ENCODE assay signal across 14 cellular contexts in genomic region chr1:94322696-94323095, GRCh38.
DNase-seq lines count a peak whose midpoint lies in the region; ATAC-seq and TF ChIP-seq lines count a peak whose summit lies in the region.
"Had no signal": no experiment of that assay in that cellular context is flagged by ENCODE, and none has a peak within 500 bp of the region (broad histone marks: within the 10 kb centered on the region; RNA-seq: fewer than 3 reads in every experiment).

No MANE protein-coding gene starts in this region.

- H3K27ac ChIP-seq in left ventricle myocardium inferior (replicated peaks) (peak overlapping the region; percentile 81), upper lobe of left lung (peak overlapping the region; percentile 13 to 76 (median 57))
- H3K27ac ChIP-seq: suprapubic skin had no signal

- no peak for TF ChIP-seq EP300 in upper lobe of left lung (IDR thresholded peaks at IDR 0.05)

- H3K4me1 Mint-ChIP-seq in WTC11, result peaks cover 52% of the 10 kb centered on the region
- H3K4me1 Mint-ChIP-seq in effector memory CD8-positive, alpha-beta T cell (ENCODE audit: low read depth in 2 of 2), result peaks cover 0 to 4% of the 10 kb centered on the region in 2 donors

- CTCF ChIA-PET in WTC11 (lab: Charles Lee), result no interaction called here

- no peak overlapping the region for H3K27ac Mint-ChIP-seq in WTC11
- no peak overlapping the region for H3K27ac Mint-ChIP-seq in effector memory CD8-positive, alpha-beta T cell

- WGBS in upper lobe of left lung, 2 donors, result 58 to 59% methylated on average over 5 of the region's 5 CpGs

- no peak for TF ChIP-seq POLR2A in upper lobe of left lung (IDR thresholded peaks at IDR 0.05)

- H3K36me3 ChIP-seq in left ventricle myocardium inferior (no peaks in the 10 kb centered on the region), kidney epithelial cell (ENCODE audit: control insufficient read depth, insufficient read depth, low read length) (no peaks in the 10 kb centered on the region), upper lobe of left lung (no peaks in the 10 kb centered on the region)
- H3K36me3 ChIP-seq: suprapubic skin had no signal

- POLR2A ChIA-PET in WTC11 (lab: Charles Lee), result no interaction called here

- H3K27me3 ChIP-seq in left ventricle myocardium inferior (ENCODE audit: low read depth) (no peaks in the 10 kb centered on the region), kidney epithelial cell (ENCODE audit: control insufficient read depth, insufficient read depth, low read length) (no peaks in the 10 kb centered on the region), upper lobe of left lung (no peaks in the 10 kb centered on the region)
- H3K27me3 ChIP-seq: suprapubic skin had no signal

- no peaks in the 10 kb centered on the region for H3K36me3 Mint-ChIP-seq in WTC11
- H3K36me3 Mint-ChIP-seq in effector memory CD8-positive, alpha-beta T cell (ENCODE audit: insufficient read depth), result no peaks in the 10 kb centered on the region

- H3K4me3 Mint-ChIP-seq in WTC11, result no peak overlapping the region
- H3K4me3 Mint-ChIP-seq in effector memory CD8-positive, alpha-beta T cell, result no peak overlapping the region

- intact Hi-C loops in left ventricle myocardium inferior (cut with micrococcal nuclease), result no loop called here
- intact Hi-C loops in left cardiac atrium (cut with DNase I), result loop anchor here in 1 of 2 donors (10.0 kb wide), 1 partner anchor 88 kb away; the partner anchor contains the start of gene ARHGAP29

- H3K9me3 ChIP-seq in left ventricle myocardium inferior (replicated peaks), result no peaks in the 10 kb centered on the region
- H3K9me3 ChIP-seq in upper lobe of left lung, result no peaks in the 10 kb centered on the region
- H3K9me3 ChIP-seq: suprapubic skin had no signal

- H3K27me3 Mint-ChIP-seq in WTC11 (ENCODE audit: low read depth), result peaks cover 3% of the 10 kb centered on the region; the same call in 1 of the 2 replicates
- peaks cover 47 to 61% of the 10 kb centered on the region in 2 donors for H3K27me3 Mint-ChIP-seq in effector memory CD8-positive, alpha-beta T cell

- ATAC-seq in left cardiac atrium (no peak), WTC11 (peak; percentile 57), upper lobe of left lung (ENCODE audit: low FRiP score in 2 of 2) (no peak)
- no peak for ATAC-seq in effector memory CD8-positive, alpha-beta T cell (replicated peaks)

- H3K9me3 Mint-ChIP-seq in WTC11, result no peaks in the 10 kb centered on the region
- no peaks in the 10 kb centered on the region for H3K9me3 Mint-ChIP-seq in effector memory CD8-positive, alpha-beta T cell

- DNase-seq in left ventricle myocardium inferior (no peak), left cardiac atrium (no peak), WTC11 (ENCODE audit: low spot score) (no peak), kidney epithelial cell (ENCODE audit: low read depth) (no peak), upper lobe of left lung (no peak), GF-D8 (lab: John Stamatoyannopoulos, UW) (no peak), SKM-1 (lab: John Stamatoyannopoulos, UW; ENCODE audit: unreplicated experiment) (no peak)
- no peak for DNase-seq in effector memory CD8-positive, alpha-beta T cell
- DNase-seq: activated CD4-positive, alpha-beta T cell treated with anti-CD3 and anti-CD28 coated beads, Interleukin-2, amount 50 U/mL, for 1 hour; activated effector memory CD4-positive, alpha-beta T cell treated with anti-CD3 and anti-CD28 coated beads, Interleukin-2, amount 50 U/mL, for 16 hours; DMS79; NCI-H1694 treated with DMSO at 0.1 percent for 48 hours; retina had no signal

- TF ChIP-seq CTCF in left ventricle myocardium inferior (IDR thresholded peaks at IDR 0.05; ENCODE audit: borderline replicate concordance), result no peak
- no peak for TF ChIP-seq CTCF in WTC11 (IDR thresholded peaks at IDR 0.05)
- TF ChIP-seq CTCF in kidney epithelial cell (IDR thresholded peaks at IDR 0.05; ENCODE audit: insufficient read depth, low read length, poor library complexity, severe bottlenecking), result peak; percentile 25
- no peak for TF ChIP-seq CTCF in upper lobe of left lung (IDR thresholded peaks at IDR 0.05)

- H3K4me3 ChIP-seq in left ventricle myocardium inferior, result no peak overlapping the region
- no peak overlapping the region for H3K4me3 ChIP-seq in kidney epithelial cell (ENCODE audit: low read depth, low read length)
- H3K4me3 ChIP-seq in upper lobe of left lung, result no peak overlapping the region
- H3K4me3 ChIP-seq: suprapubic skin had no signal

- H3K4me1 ChIP-seq in left ventricle myocardium inferior, result peaks cover 68% of the 10 kb centered on the region
- peaks cover 17 to 44% (median 26%) of the 10 kb centered on the region in 4 donors for H3K4me1 ChIP-seq in upper lobe of left lung

TF ChIP-seq in WTC11, 78 proteins besides CTCF, POLR2A, EP300 and RAD21:
- TF ChIP-seq RORB (CRISPR knock-in tag; IDR thresholded peaks at IDR 0.05), result no peak
